In genomic region chr22:45638834-45639746, GRCh38 we compare ENCODE assay signal across 1 cellular context.
TF ChIP-seq lines count a peak whose summit lies in the region.

No MANE protein-coding gene starts in this region.

TF ChIP-seq in HepG2, 621 proteins besides CTCF, POLR2A, EP300 and RAD21 (continued from another document and continues in another):
- TF ChIP-seq MZF1 (CRISPR knock-in tag; IDR thresholded peaks at IDR 0.05; ENCODE audit: borderline replicate concordance) = no peak
- no peak for TF ChIP-seq RFXANK (CRISPR knock-in tag; IDR thresholded peaks at IDR 0.05)
- TF ChIP-seq SYNCRIP (IDR thresholded peaks at IDR 0.05; ENCODE audit: insufficient read depth, low read depth, low read length) = no peak
- TF ChIP-seq, protein P1, sequence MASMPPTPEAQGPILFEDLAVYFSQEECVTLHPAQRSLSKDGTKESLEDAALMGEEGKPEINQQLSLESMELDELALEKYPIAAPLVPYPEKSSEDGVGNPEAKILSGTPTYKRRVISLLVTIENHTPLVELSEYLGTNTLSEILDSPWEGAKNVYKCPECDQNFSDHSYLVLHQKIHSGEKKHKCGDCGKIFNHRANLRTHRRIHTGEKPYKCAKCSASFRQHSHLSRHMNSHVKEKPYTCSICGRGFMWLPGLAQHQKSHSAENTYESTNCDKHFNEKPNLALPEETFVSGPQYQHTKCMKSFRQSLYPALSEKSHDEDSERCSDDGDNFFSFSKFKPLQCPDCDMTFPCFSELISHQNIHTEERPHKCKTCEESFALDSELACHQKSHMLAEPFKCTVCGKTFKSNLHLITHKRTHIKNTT (CRISPR knock-in tag; IDR thresholded peaks at IDR 0.05) = no peak
- TF ChIP-seq REXO4 (CRISPR knock-in tag; IDR thresholded peaks at IDR 0.05; ENCODE audit: borderline replicate concordance) = no peak
- TF ChIP-seq ZNF256 (CRISPR knock-in tag; conservative IDR thresholded peaks at IDR 0.05) = no peak
- no peak for TF ChIP-seq GTF2F1 (IDR thresholded peaks at IDR 0.05; ENCODE audit: low read length)
- no peak for TF ChIP-seq HNF4G (IDR thresholded peaks at IDR 0.05; ENCODE audit: borderline replicate concordance, low read depth, low read length)
- no peak for TF ChIP-seq HNF4G (CRISPR knock-in tag; IDR thresholded peaks at IDR 0.05; ENCODE audit: borderline replicate concordance, low read depth)
- no peak for TF ChIP-seq ETV6 (CRISPR knock-in tag; conservative IDR thresholded peaks at IDR 0.05)
- TF ChIP-seq SUZ12 (IDR thresholded peaks at IDR 0.05; ENCODE audit: low read depth, low read length) = no peak
- TF ChIP-seq TBX2 (CRISPR knock-in tag; IDR thresholded peaks at IDR 0.05; ENCODE audit: borderline replicate concordance) = peak; percentile 28; the same call in 1 of the 2 replicates
- TF ChIP-seq, protein P2, sequence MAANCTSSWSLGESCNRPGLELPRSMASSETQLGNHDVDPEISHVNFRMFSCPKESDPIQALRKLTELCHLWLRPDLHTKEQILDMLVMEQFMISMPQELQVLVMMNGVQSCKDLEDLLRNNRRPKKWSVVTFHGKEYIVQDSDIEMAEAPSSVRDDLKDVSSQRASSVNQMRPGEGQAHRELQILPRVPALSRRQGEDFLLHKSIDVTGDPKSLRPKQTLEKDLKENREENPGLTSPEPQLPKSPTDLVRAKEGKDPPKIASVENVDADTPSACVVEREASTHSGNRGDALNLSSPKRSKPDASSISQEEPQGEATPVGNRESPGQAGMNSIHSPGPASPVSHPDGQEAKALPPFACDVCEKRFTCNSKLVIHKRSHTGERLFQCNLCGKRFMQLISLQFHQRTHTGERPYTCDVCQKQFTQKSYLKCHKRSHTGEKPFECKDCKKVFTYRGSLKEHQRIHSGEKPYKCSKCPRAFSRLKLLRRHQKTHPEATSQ (CRISPR knock-in tag; IDR thresholded peaks at IDR 0.05; ENCODE audit: borderline replicate concordance) = no peak
- no peak for TF ChIP-seq BCLAF1 (IDR thresholded peaks at IDR 0.05)
- TF ChIP-seq ZNF607 (CRISPR knock-in tag; IDR thresholded peaks at IDR 0.05; ENCODE audit: borderline replicate concordance) = no peak
- no peak for TF ChIP-seq JUND (CRISPR knock-in tag; IDR thresholded peaks at IDR 0.05)
- no peak for TF ChIP-seq ZFX (CRISPR knock-in tag; IDR thresholded peaks at IDR 0.05; ENCODE audit: low read depth)
- no peak for TF ChIP-seq MLLT10 (CRISPR knock-in tag; IDR thresholded peaks at IDR 0.05)
- TF ChIP-seq, protein P3, sequence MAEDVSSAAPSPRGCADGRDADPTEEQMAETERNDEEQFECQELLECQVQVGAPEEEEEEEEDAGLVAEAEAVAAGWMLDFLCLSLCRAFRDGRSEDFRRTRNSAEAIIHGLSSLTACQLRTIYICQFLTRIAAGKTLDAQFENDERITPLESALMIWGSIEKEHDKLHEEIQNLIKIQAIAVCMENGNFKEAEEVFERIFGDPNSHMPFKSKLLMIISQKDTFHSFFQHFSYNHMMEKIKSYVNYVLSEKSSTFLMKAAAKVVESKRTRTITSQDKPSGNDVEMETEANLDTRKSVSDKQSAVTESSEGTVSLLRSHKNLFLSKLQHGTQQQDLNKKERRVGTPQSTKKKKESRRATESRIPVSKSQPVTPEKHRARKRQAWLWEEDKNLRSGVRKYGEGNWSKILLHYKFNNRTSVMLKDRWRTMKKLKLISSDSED (CRISPR knock-in tag; IDR thresholded peaks at IDR 0.05) = no peak
- TF ChIP-seq, protein P4, sequence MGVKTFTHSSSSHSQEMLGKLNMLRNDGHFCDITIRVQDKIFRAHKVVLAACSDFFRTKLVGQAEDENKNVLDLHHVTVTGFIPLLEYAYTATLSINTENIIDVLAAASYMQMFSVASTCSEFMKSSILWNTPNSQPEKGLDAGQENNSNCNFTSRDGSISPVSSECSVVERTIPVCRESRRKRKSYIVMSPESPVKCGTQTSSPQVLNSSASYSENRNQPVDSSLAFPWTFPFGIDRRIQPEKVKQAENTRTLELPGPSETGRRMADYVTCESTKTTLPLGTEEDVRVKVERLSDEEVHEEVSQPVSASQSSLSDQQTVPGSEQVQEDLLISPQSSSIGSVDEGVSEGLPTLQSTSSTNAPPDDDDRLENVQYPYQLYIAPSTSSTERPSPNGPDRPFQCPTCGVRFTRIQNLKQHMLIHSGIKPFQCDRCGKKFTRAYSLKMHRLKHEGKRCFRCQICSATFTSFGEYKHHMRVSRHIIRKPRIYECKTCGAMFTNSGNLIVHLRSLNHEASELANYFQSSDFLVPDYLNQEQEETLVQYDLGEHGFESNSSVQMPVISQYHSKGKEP (CRISPR knock-in tag; IDR thresholded peaks at IDR 0.05) = no peak
- no peak for TF ChIP-seq SMAD1 (CRISPR knock-in tag; IDR thresholded peaks at IDR 0.05; ENCODE audit: borderline replicate concordance, low read depth)
- no peak for TF ChIP-seq NKX3-1 (CRISPR knock-in tag; IDR thresholded peaks at IDR 0.05)
- no peak; the same call in 1 of the 2 replicates for TF ChIP-seq NR2F6 (IDR thresholded peaks at IDR 0.05)
- peak; percentile 76 for TF ChIP-seq NR2F6 (CRISPR knock-in tag; IDR thresholded peaks at IDR 0.05)
- TF ChIP-seq ZNF501 (CRISPR knock-in tag; IDR thresholded peaks at IDR 0.05) = no peak
- TF ChIP-seq PATZ1 (CRISPR knock-in tag; IDR thresholded peaks at IDR 0.05) = peak; percentile 62; the same call in 1 of the 2 replicates
- TF ChIP-seq, protein P5, sequence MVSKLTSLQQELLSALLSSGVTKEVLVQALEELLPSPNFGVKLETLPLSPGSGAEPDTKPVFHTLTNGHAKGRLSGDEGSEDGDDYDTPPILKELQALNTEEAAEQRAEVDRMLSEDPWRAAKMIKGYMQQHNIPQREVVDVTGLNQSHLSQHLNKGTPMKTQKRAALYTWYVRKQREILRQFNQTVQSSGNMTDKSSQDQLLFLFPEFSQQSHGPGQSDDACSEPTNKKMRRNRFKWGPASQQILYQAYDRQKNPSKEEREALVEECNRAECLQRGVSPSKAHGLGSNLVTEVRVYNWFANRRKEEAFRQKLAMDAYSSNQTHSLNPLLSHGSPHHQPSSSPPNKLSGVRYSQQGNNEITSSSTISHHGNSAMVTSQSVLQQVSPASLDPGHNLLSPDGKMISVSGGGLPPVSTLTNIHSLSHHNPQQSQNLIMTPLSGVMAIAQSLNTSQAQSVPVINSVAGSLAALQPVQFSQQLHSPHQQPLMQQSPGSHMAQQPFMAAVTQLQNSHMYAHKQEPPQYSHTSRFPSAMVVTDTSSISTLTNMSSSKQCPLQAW (CRISPR knock-in tag; IDR thresholded peaks at IDR 0.05) = no peak
- no peak for TF ChIP-seq ZZZ3 (CRISPR knock-in tag; IDR thresholded peaks at IDR 0.05; ENCODE audit: borderline replicate concordance)
- peak; percentile 81 for TF ChIP-seq ELF3 (CRISPR knock-in tag; IDR thresholded peaks at IDR 0.05)
- TF ChIP-seq, protein P6, sequence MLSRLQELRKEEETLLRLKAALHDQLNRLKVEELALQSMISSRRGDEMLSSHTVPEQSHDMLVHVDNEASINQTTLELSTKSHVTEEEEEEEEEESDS (CRISPR knock-in tag; IDR thresholded peaks at IDR 0.05; ENCODE audit: borderline replicate concordance) = no peak
- TF ChIP-seq NFE2L2 (IDR thresholded peaks at IDR 0.05; ENCODE audit: low read length) = peak; percentile 86
- 0 out of 2 replicates have a peak, but pooled peaks have one; percentile 16 for TF ChIP-seq ELF1 (CRISPR knock-in tag; IDR thresholded peaks at IDR 0.05)
- TF ChIP-seq HES4 (CRISPR knock-in tag; IDR thresholded peaks at IDR 0.05; ENCODE audit: borderline replicate concordance) = no peak
- no peak for TF ChIP-seq ZNF775 (CRISPR knock-in tag; IDR thresholded peaks at IDR 0.05; ENCODE audit: borderline replicate concordance)
- no peak for TF ChIP-seq AFF4 (CRISPR knock-in tag; IDR thresholded peaks at IDR 0.05)
- 0 out of 2 replicates have a peak, but pooled peaks have one; percentile 20 for TF ChIP-seq RXRB (CRISPR knock-in tag; IDR thresholded peaks at IDR 0.05; ENCODE audit: borderline replicate concordance)
- no peak for TF ChIP-seq IRX3 (CRISPR knock-in tag; IDR thresholded peaks at IDR 0.05; ENCODE audit: borderline replicate concordance, low read depth)
- TF ChIP-seq, protein P7, sequence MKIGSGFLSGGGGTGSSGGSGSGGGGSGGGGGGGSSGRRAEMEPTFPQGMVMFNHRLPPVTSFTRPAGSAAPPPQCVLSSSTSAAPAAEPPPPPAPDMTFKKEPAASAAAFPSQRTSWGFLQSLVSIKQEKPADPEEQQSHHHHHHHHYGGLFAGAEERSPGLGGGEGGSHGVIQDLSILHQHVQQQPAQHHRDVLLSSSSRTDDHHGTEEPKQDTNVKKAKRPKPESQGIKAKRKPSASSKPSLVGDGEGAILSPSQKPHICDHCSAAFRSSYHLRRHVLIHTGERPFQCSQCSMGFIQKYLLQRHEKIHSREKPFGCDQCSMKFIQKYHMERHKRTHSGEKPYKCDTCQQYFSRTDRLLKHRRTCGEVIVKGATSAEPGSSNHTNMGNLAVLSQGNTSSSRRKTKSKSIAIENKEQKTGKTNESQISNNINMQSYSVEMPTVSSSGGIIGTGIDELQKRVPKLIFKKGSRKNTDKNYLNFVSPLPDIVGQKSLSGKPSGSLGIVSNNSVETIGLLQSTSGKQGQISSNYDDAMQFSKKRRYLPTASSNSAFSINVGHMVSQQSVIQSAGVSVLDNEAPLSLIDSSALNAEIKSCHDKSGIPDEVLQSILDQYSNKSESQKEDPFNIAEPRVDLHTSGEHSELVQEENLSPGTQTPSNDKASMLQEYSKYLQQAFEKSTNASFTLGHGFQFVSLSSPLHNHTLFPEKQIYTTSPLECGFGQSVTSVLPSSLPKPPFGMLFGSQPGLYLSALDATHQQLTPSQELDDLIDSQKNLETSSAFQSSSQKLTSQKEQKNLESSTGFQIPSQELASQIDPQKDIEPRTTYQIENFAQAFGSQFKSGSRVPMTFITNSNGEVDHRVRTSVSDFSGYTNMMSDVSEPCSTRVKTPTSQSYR (CRISPR knock-in tag; IDR thresholded peaks at IDR 0.05; ENCODE audit: borderline replicate concordance) = no peak; the same call in 1 of the 2 replicates
- TF ChIP-seq MAFG (CRISPR knock-in tag; IDR thresholded peaks at IDR 0.05) = peak; percentile 89
- TF ChIP-seq SP140L (CRISPR knock-in tag; IDR thresholded peaks at IDR 0.05; ENCODE audit: borderline replicate concordance) = no peak
